ENCODE assay signal across 24 cellular contexts in genomic region chr1:230352537-230352936, GRCh38.
"Had no signal": no experiment of that assay in that cellular context is flagged by ENCODE, and none has a peak within 500 bp of the region (broad histone marks: within the 10 kb centered on the region; RNA-seq: fewer than 3 reads in every experiment).

No MANE protein-coding gene starts in this region.

- DNase-seq: dermis blood vessel endothelial cell; effector memory CD8-positive, alpha-beta T cell; erythroblast; esophagus squamous epithelium; foreskin melanocyte; hypothalamus; immature natural killer cell; islet precursor cell; kidney glomerular epithelial cell; mesendoderm; midbrain; naive thymus-derived CD4-positive, alpha-beta T cell; nucleus accumbens; right cardiac atrium; small intestine; stimulated activated CD4-positive, alpha-beta T cell treated with anti-CD3 and anti-CD28 coated beads, Interleukin-15, amount 100 ng/mL, for 24 hours; stimulated activated CD4-positive, alpha-beta T cell treated with anti-CD3 and anti-CD28 coated beads, Interleukin-2, amount 100 ng/mL, for 48 hours; stimulated activated CD8-positive, alpha-beta memory T cell treated with anti-CD3 and anti-CD28 coated beads, Interleukin-4, amount 100 ng/mL, for 48 hours; stimulated activated naive CD4-positive, alpha-beta T cell; stimulated activated naive CD8-positive, alpha-beta T cell treated with anti-CD3 and anti-CD28 coated beads, Interleukin-15, amount 100 ng/mL, for 72 hours; testis; tibial artery had no signal

- H3K4me3 ChIP-seq: coronary artery, esophagus squamous epithelium, prostate gland, testis, tibial artery had no signal

- H3K27ac ChIP-seq: coronary artery, esophagus squamous epithelium, prostate gland, testis, tibial artery had no signal

- H3K36me3 ChIP-seq: esophagus squamous epithelium, prostate gland, tibial artery had no signal

- H3K27me3 ChIP-seq: testis, tibial artery had no signal
